ENCODE assay signal across 13 cellular contexts in genomic region chr1:151502035-151502728, GRCh38. TPM values are rescaled to one million over a fixed set of nuclear protein-coding genes. Genes with fewer than 3 reads are reported as not detected.
"Had no signal": no experiment of that assay in that cellular context is flagged by ENCODE, and none has a peak within 500 bp of the region (broad histone marks: within the 10 kb centered on the region; RNA-seq: fewer than 3 reads in every experiment).

No MANE protein-coding gene starts in this region.

- H3K27me3 ChIP-seq: ascending aorta, dorsolateral prefrontal cortex, sigmoid colon had no signal

- H3K4me3 ChIP-seq: ascending aorta, dorsolateral prefrontal cortex, psoas muscle, sigmoid colon, thoracic aorta had no signal

- ATAC-seq: psoas muscle had no signal

- H3K36me3 Mint-ChIP-seq: natural killer cell treated with Interleukin-12 subunit alpha and Interleukin-12 subunit beta and Interleukin-15 and Interleukin-18, amount 100 ng/mL, for 72 hours had no signal

- H3K4me1 ChIP-seq: ascending aorta, psoas muscle, sigmoid colon had no signal

- DNase-seq: activated CD4-positive, alpha-beta T cell treated with anti-CD3 and anti-CD28 coated beads for 1 hour; activated CD4-positive, alpha-beta T cell treated with anti-CD3 and anti-CD28 coated beads, Interleukin-2, amount 50 U/mL, for 4 hours; activated naive CD4-positive, alpha-beta T cell; activated T-cell treated with anti-CD3 and anti-CD28 coated beads for 4 hours; dorsolateral prefrontal cortex; occipital lobe; psoas muscle; sigmoid colon; stimulated activated CD4-positive, alpha-beta T cell treated with anti-CD3 and anti-CD28 coated beads, Interleukin-1b, Interleukin-23, amount 100 ng/mL, for 48 hours had no signal

- H3K27ac ChIP-seq: ascending aorta, dorsolateral prefrontal cortex, psoas muscle, sigmoid colon, thoracic aorta, VCaP had no signal

- H3K9me3 ChIP-seq: ascending aorta, psoas muscle, sigmoid colon, thoracic aorta had no signal

- H3K27ac Mint-ChIP-seq: natural killer cell treated with Interleukin-12 subunit alpha and Interleukin-12 subunit beta and Interleukin-15 and Interleukin-18, amount 100 ng/mL, for 72 hours had no signal

- H3K4me3 Mint-ChIP-seq: natural killer cell treated with Interleukin-12 subunit alpha and Interleukin-12 subunit beta and Interleukin-15 and Interleukin-18, amount 100 ng/mL, for 72 hours had no signal

- H3K36me3 ChIP-seq: ascending aorta, sigmoid colon, thoracic aorta had no signal

- H3K9me3 Mint-ChIP-seq: natural killer cell treated with Interleukin-12 subunit alpha and Interleukin-12 subunit beta and Interleukin-15 and Interleukin-18, amount 100 ng/mL, for 72 hours had no signal

RNA-seq across cellular contexts. Expression of gene CGN, which starts 9.0 kb away (rescaled TPM):
- total RNA-seq: ascending aorta had no signal
